ENCODE assay signal across 2 cellular contexts in genomic region chr19:14395710-14396338, GRCh38.
TF ChIP-seq lines count a peak whose summit lies in the region.

No MANE protein-coding gene starts in this region.

TF ChIP-seq in SK-N-SH treated with all-trans-retinoic acid at 6 μM for 48 hours, 23 proteins besides CTCF, POLR2A, EP300 and RAD21 (continued from another document):
- TF ChIP-seq TSHZ2 (CRISPR knock-in tag; IDR thresholded peaks at IDR 0.05) (no peak), GLIS3 (CRISPR knock-in tag; IDR thresholded peaks at IDR 0.05) (no peak), ZNF565 (CRISPR knock-in tag; conservative IDR thresholded peaks at IDR 0.05; ENCODE audit: low read depth) (no peak), BACH2 (CRISPR knock-in tag; IDR thresholded peaks at IDR 0.05; ENCODE audit: borderline replicate concordance) (no peak), PPARA (CRISPR knock-in tag; IDR thresholded peaks at IDR 0.05; ENCODE audit: borderline replicate concordance) (no peak)

TF ChIP-seq in SK-N-SH, 30 proteins besides CTCF, POLR2A, EP300 and RAD21 (continued from another document):
- TF ChIP-seq USF1 (IDR thresholded peaks at IDR 0.05; ENCODE audit: borderline replicate concordance, low read depth) (no peak), RCOR1 (IDR thresholded peaks at IDR 0.05; ENCODE audit: low read length) (no peak), JUND (IDR thresholded peaks at IDR 0.05) (no peak), ZBTB33 (IDR thresholded peaks at IDR 0.05; ENCODE audit: borderline replicate concordance, low read depth) (no peak)
